ENCODE assay signal across 1 cellular context in genomic region chr12:94267530-94267877, GRCh38.
TF ChIP-seq lines count a peak whose summit lies in the region.

No MANE protein-coding gene starts in this region.

TF ChIP-seq in GM12878, 131 proteins besides CTCF, POLR2A, EP300 and RAD21 (continued from another document):
- TF ChIP-seq ZBTB40 (IDR thresholded peaks at IDR 0.05; ENCODE audit: borderline replicate concordance): no peak
- no peak for TF ChIP-seq ZNF274 (IDR thresholded peaks at IDR 0.05; ENCODE audit: insufficient read depth, insufficient read length)
- TF ChIP-seq MYB (IDR thresholded peaks at IDR 0.05; ENCODE audit: borderline replicate concordance, low read depth, low read length): no peak
- TF ChIP-seq NFYA (IDR thresholded peaks at IDR 0.05; ENCODE audit: borderline replicate concordance, low read depth, low read length): no peak
- no peak for TF ChIP-seq HCFC1 (IDR thresholded peaks at IDR 0.05; ENCODE audit: low read length)
- no peak for TF ChIP-seq TCF7 (IDR thresholded peaks at IDR 0.05; ENCODE audit: borderline replicate concordance)
- no peak for TF ChIP-seq BACH1 (IDR thresholded peaks at IDR 0.05; ENCODE audit: borderline replicate concordance)
- no peak for TF ChIP-seq SRF (IDR thresholded peaks at IDR 0.05; ENCODE audit: low read depth in 2 of 2, low read length in 2 of 2)
- TF ChIP-seq RELB (IDR thresholded peaks at IDR 0.05; ENCODE audit: low read depth): no peak
- TF ChIP-seq RB1 (IDR thresholded peaks at IDR 0.05; ENCODE audit: borderline replicate concordance): no peak
- no peak for TF ChIP-seq ZZZ3 (IDR thresholded peaks at IDR 0.05; ENCODE audit: control insufficient read depth, insufficient read length, low read depth)
- TF ChIP-seq ZNF384 (IDR thresholded peaks at IDR 0.05; ENCODE audit: borderline replicate concordance, low read depth, low read length): no peak
- no peak for TF ChIP-seq SKIL (IDR thresholded peaks at IDR 0.05; ENCODE audit: low read depth, poor library complexity, severe bottlenecking)
- no peak for TF ChIP-seq CEBPZ (IDR thresholded peaks at IDR 0.05; ENCODE audit: low read depth, low read length)
- no peak for TF ChIP-seq BMI1 (IDR thresholded peaks at IDR 0.05; ENCODE audit: borderline replicate concordance)
- no peak for TF ChIP-seq MYC (IDR thresholded peaks at IDR 0.05; ENCODE audit: insufficient read depth, insufficient read length, insufficient replicate concordance, low read length, severe bottlenecking)
- TF ChIP-seq E2F4 (IDR thresholded peaks at IDR 0.05; ENCODE audit: low read depth, low read length): no peak
- TF ChIP-seq BHLHE40 (IDR thresholded peaks at IDR 0.05; ENCODE audit: borderline replicate concordance in 1 of 2, low read depth in 2 of 2, low read length in 1 of 2): peak in 1 of 2 experiments; percentile 8; a peak in 1 of 4 replicates
- no peak for TF ChIP-seq PAX5 (IDR thresholded peaks at IDR 0.05; ENCODE audit: borderline replicate concordance, low read depth, low read length)
- TF ChIP-seq YY1 (IDR thresholded peaks at IDR 0.05; ENCODE audit: low read depth, low read length): 0 out of 2 replicates have a peak, but pooled peaks have one; percentile 7
- no peak for TF ChIP-seq JUND (IDR thresholded peaks at IDR 0.05; ENCODE audit: low read depth, low read length)
